8 cellular contexts compared by ENCODE assay signal in the genomic region with DNA sequence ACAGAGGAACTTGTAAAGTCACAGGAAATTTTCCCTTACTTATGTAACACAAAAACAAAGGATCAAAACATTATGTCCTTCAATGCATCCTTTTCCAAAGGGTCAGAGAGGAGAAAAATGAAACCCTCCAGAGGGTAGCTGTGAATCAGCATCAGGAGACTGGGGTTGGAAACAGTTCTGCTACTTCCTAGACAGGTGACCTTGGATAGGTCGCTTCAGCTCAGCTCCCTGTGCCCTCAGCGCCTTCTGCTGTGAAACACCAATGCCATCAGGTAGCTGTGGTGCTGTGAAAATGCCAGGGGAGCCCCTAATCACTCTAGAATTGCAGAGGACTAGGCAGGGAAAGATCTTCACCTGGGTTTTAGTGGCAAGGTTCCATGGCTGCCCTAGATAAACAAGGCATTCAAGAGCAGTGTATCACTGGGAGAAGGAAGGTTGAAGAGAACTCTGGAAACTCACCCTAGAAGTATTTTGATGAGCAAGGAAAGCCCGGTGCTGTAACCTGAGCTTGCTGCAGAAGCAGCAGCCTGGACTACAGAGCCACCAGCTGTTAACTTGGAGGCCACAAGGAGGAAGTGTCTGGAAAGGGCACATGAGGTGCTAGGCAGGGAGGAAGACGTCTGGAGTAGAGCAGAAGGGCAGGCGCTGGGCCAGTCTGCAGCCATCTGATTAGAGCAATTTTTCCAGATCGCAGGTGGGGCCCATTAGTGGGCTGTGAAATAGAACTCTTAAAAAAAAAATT.
DNase-seq lines count a peak whose midpoint lies in the region; ATAC-seq and TF ChIP-seq lines count a peak whose summit lies in the region.

No MANE protein-coding gene starts in this region.

- peaks cover 0 to 46% of the 10 kb centered on the region in 2 donors for H3K36me3 ChIP-seq in lung (ENCODE audit: control insufficient read depth in 2 of 2, insufficient read depth in 2 of 2, low read length in 2 of 2)

- H3K9me3 ChIP-seq in lung (ENCODE audit: control insufficient read depth in 2 of 2, insufficient read depth in 1 of 2, low read length in 1 of 2): no peaks in the 10 kb centered on the region

- DNase-seq in G401 (ENCODE audit: low spot score): peak; percentile 90
- DNase-seq in NCI-H2196 treated with DMSO at 0.1 percent for 48 hours (lab: John Stamatoyannopoulos, UW; ENCODE audit: unreplicated experiment): peak; percentile 73
- peak in 5 of 61 donors; percentile 14 to 79 (median 18) for DNase-seq in caudate nucleus (lab: John Stamatoyannopoulos, UW)
- no peak for DNase-seq in lung (ENCODE audit: low spot score)
- no peak for DNase-seq in NCI-H774 (lab: John Stamatoyannopoulos, UW)
- DNase-seq in retina: no peak

- in situ Hi-C loops in G401 (cut with HindIII; ENCODE audit: low sequenced_read_pairs): no loop called here

- no peak overlapping the region for H3K4me3 ChIP-seq in lung

- H3K27ac ChIP-seq in caudate nucleus (ENCODE audit: low read depth, low read length) (peak overlapping the region; percentile 75), lung (ENCODE audit: low read depth in 1 of 2, low read length in 1 of 2) (peak overlapping the region in 1 of 2 donors; percentile 43)

- ATAC-seq in lung (ENCODE audit: insufficient read depth, low FRiP score) (peak; percentile 42), HG02571 (IDR thresholded peaks at IDR 0.05; ENCODE audit: unreplicated experiment) (no peak), GM18907 (IDR thresholded peaks at IDR 0.05; ENCODE audit: unreplicated experiment) (no peak)

- 35 to 55% methylated on average over 6 of the region's 6 CpGs for WGBS in lung, 2 donors

- H3K27me3 ChIP-seq in lung (ENCODE audit: control insufficient read depth, insufficient read depth): no peaks in the 10 kb centered on the region

- H3K4me1 ChIP-seq in lung (ENCODE audit: control insufficient read depth in 2 of 2, insufficient read depth in 2 of 2, low read length in 2 of 2): peaks cover 0 to 3% of the 10 kb centered on the region in 2 donors

- no peak for TF ChIP-seq CTCF in lung (IDR thresholded peaks at IDR 0.05; ENCODE audit: control extremely low read depth, extremely low read depth)

Comparison
In these comparisons a context has a peak if more than half of its experiments do, and no peak if none do; other contexts are left out.
1. DNase-seq: peak in G401 (single experiment) and NCI-H2196 treated with DMSO at 0.1 percent for 48 hours (single experiment); none in lung (single experiment), NCI-H774 (single experiment) and retina (single experiment).